2 cellular contexts compared by ENCODE assay signal in the genomic region with DNA sequence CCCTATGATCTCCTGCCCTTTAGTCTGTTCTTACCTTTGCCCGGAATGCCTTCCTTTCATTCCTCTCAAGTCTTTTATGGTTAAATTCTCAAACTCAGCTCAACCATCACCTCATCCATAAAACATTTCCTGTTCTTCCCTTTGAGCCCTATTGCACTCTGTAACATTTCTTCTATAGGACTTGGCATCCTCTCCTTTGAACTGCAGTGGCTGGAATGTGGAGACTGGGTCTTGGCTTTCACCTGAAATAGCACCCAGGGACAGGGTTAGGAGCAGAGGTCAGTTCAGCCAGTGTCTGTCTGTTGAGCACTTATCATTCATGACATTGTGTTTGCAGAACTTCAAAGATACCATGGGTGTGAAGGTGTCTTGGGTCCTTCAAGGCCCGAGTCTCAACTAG.
TF ChIP-seq lines count a peak whose summit lies in the region.

No MANE protein-coding gene starts in this region.

TF ChIP-seq in HepG2, 621 proteins besides CTCF, POLR2A, EP300 and RAD21:
- TF ChIP-seq SSRP1 (CRISPR knock-in tag; IDR thresholded peaks at IDR 0.05) (no peak), ZBTB20 (CRISPR knock-in tag; IDR thresholded peaks at IDR 0.05; ENCODE audit: borderline replicate concordance, low read depth) (no peak), NFYB (CRISPR knock-in tag; IDR thresholded peaks at IDR 0.05) (no peak), MAFF (IDR thresholded peaks at IDR 0.05; ENCODE audit: low read depth, low read length) (no peak), ZNF850 (CRISPR knock-in tag; conservative IDR thresholded peaks at IDR 0.05) (no peak), REL (CRISPR knock-in tag; conservative IDR thresholded peaks at IDR 0.05) (no peak), NFKB2 (CRISPR knock-in tag; IDR thresholded peaks at IDR 0.05; ENCODE audit: borderline replicate concordance) (no peak), RXRA (CRISPR knock-in tag; IDR thresholded peaks at IDR 0.05) (peak; percentile 72; the same call in 1 of the 2 replicates), ZBTB49 (CRISPR knock-in tag; IDR thresholded peaks at IDR 0.05; ENCODE audit: borderline replicate concordance) (no peak), ZBED4 (CRISPR knock-in tag; IDR thresholded peaks at IDR 0.05; ENCODE audit: borderline replicate concordance) (no peak), FOXK1 (CRISPR knock-in tag; IDR thresholded peaks at IDR 0.05; ENCODE audit: borderline replicate concordance, low read depth) (no peak), BCL6 (CRISPR knock-in tag; IDR thresholded peaks at IDR 0.05) (peak; percentile 7; the same call in 1 of the 2 replicates), ZNF501 (CRISPR knock-in tag; IDR thresholded peaks at IDR 0.05) (no peak), ZNF350 (CRISPR knock-in tag; IDR thresholded peaks at IDR 0.05; ENCODE audit: borderline replicate concordance, low read depth) (no peak), TEAD3 (CRISPR knock-in tag; optimal IDR thresholded peaks at IDR 0.05; ENCODE audit: borderline replicate concordance) (peak; percentile 56), FLYWCH1 (CRISPR knock-in tag; IDR thresholded peaks at IDR 0.05) (no peak), ZNF891 (CRISPR knock-in tag; IDR thresholded peaks at IDR 0.05) (no peak), FOXC1 (CRISPR knock-in tag; IDR thresholded peaks at IDR 0.05; ENCODE audit: borderline replicate concordance) (no peak), ETV5 (CRISPR knock-in tag; IDR thresholded peaks at IDR 0.05; ENCODE audit: borderline replicate concordance) (peak; percentile 13; the same call in 1 of the 2 replicates), ZNF746 (CRISPR knock-in tag; IDR thresholded peaks at IDR 0.05) (no peak)
- TF ChIP-seq, protein P1, sequence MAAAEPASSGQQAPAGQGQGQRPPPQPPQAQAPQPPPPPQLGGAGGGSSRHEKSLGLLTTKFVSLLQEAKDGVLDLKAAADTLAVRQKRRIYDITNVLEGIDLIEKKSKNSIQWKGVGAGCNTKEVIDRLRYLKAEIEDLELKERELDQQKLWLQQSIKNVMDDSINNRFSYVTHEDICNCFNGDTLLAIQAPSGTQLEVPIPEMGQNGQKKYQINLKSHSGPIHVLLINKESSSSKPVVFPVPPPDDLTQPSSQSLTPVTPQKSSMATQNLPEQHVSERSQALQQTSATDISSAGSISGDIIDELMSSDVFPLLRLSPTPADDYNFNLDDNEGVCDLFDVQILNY (CRISPR knock-in tag; conservative IDR thresholded peaks at IDR 0.05): no peak
- TF ChIP-seq, protein P2, sequence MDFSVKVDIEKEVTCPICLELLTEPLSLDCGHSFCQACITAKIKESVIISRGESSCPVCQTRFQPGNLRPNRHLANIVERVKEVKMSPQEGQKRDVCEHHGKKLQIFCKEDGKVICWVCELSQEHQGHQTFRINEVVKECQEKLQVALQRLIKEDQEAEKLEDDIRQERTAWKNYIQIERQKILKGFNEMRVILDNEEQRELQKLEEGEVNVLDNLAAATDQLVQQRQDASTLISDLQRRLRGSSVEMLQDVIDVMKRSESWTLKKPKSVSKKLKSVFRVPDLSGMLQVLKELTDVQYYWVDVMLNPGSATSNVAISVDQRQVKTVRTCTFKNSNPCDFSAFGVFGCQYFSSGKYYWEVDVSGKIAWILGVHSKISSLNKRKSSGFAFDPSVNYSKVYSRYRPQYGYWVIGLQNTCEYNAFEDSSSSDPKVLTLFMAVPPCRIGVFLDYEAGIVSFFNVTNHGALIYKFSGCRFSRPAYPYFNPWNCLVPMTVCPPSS (IDR thresholded peaks at IDR 0.05): no peak

TF ChIP-seq in H1, 55 proteins besides CTCF, POLR2A, EP300 and RAD21:
- no peak for TF ChIP-seq SIX5 (IDR thresholded peaks at IDR 0.05; ENCODE audit: low read depth, low read length)
- TF ChIP-seq TEAD4 (IDR thresholded peaks at IDR 0.05; ENCODE audit: low read depth, low read length): peak; percentile 64; the same call in 1 of the 2 replicates
